ENCODE assay signal across 1 cellular context in the genomic region with DNA sequence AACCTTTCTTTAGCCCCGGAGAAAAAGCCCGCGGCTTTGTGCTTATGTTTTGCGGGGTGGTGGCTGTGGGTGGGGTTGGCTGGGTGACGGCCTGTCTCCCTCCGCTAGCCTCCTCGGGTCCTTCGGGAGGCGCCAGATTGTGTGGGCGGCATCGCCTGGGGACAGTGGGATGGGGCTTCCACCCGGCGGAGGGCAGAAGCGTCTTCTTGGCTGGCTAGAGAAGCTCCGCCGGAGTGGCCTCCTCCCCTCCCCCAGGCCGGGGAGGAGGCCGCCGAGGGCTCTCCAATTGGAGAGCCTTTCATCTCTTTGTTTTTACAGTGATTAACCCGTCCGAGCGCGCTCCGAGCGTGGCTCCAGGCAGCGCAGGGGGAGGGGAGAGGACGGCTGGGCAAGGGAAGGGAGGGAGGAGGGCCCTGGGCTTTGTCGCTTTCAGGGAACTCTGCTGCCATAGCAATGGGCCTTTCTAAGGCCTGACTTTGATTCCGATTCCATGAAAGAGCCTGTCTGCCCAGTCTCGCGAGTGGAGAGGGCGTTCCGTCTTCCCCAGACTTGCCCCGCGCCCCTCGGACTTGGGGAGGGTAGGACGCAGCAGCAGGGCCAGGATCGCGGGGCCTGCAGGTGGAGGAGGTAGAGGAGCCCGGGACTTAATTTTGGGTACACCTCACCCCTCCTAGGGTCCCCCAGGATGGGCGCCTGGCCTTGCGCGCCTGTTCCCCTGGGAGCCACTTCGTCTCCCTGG.
A peak's percentile ranks its signal among the peaks of the same experiment; 100 is the strongest.
TF ChIP-seq lines count a peak whose summit lies in the region.

No MANE protein-coding gene starts in this region.

TF ChIP-seq in HEK293, 187 proteins besides CTCF, POLR2A, EP300 and RAD21 (continued from another document):
- TF ChIP-seq, protein P1, sequence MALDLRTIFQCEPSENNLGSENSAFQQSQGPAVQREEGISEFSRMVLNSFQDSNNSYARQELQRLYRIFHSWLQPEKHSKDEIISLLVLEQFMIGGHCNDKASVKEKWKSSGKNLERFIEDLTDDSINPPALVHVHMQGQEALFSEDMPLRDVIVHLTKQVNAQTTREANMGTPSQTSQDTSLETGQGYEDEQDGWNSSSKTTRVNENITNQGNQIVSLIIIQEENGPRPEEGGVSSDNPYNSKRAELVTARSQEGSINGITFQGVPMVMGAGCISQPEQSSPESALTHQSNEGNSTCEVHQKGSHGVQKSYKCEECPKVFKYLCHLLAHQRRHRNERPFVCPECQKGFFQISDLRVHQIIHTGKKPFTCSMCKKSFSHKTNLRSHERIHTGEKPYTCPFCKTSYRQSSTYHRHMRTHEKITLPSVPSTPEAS (tag by site-specific recombination; IDR thresholded peaks at IDR 0.05) = no peak
- TF ChIP-seq TCF7L2 (IDR thresholded peaks at IDR 0.05; ENCODE audit: borderline replicate concordance, low read depth, low read length) (peak; percentile 99), ZNF561 (tag by site-specific recombination; IDR thresholded peaks at IDR 0.05; ENCODE audit: borderline replicate concordance) (peak; percentile 88; the same call in 1 of the 2 replicates), ZNF433 (tag by site-specific recombination; IDR thresholded peaks at IDR 0.05; ENCODE audit: low read depth) (no peak), ZSCAN23 (tag by site-specific recombination; IDR thresholded peaks at IDR 0.05) (0 out of 2 replicates have a peak, but pooled peaks have one; percentile 48), ZFP41 (tag by site-specific recombination; IDR thresholded peaks at IDR 0.05; ENCODE audit: borderline replicate concordance) (no peak), ZNF184 (tag by site-specific recombination; IDR thresholded peaks at IDR 0.05) (no peak), ZNF514 (tag by site-specific recombination; IDR thresholded peaks at IDR 0.05) (no peak), GLIS2 (tag by site-specific recombination; IDR thresholded peaks at IDR 0.05) (peak; percentile 86), ZFP3 (tag by site-specific recombination; IDR thresholded peaks at IDR 0.05; ENCODE audit: low read depth) (no peak), ZBTB48 (tag by site-specific recombination; IDR thresholded peaks at IDR 0.05) (no peak; the same call in 1 of the 2 replicates), ZEB2 (tag by site-specific recombination; IDR thresholded peaks at IDR 0.05) (peak; percentile 77), ZNF560 (tag by site-specific recombination; IDR thresholded peaks at IDR 0.05; ENCODE audit: borderline replicate concordance) (no peak), ZNF366 (tag by site-specific recombination; conservative IDR thresholded peaks at IDR 0.05) (peak; percentile 43; the same call in 1 of the 2 replicates), IKZF3 (tag by site-specific recombination; IDR thresholded peaks at IDR 0.05) (peak; percentile 76), YY2 (tag by site-specific recombination; IDR thresholded peaks at IDR 0.05) (no peak)
- TF ChIP-seq, protein P2, sequence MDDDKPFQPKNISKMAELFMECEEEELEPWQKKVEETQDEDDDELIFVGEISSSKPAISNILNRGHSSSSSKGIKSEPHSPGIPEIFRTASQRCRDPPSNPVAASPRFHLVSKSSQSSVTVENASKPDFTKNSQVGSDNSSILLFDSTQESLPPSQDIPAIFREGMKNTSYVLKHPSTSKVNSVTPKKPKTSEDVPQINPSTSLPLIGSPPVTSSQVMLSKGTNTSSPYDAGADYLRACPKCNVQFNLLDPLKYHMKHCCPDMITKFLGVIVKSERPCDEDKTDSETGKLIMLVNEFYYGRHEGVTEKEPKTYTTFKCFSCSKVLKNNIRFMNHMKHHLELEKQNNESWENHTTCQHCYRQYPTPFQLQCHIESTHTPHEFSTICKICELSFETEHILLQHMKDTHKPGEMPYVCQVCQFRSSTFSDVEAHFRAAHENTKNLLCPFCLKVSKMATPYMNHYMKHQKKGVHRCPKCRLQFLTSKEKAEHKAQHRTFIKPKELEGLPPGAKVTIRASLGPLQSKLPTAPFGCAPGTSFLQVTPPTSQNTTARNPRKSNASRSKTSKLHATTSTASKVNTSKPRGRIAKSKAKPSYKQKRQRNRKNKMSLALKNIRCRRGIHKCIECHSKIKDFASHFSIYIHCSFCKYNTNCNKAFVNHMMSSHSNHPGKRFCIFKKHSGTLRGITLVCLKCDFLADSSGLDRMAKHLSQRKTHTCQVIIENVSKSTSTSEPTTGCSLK (tag by site-specific recombination; IDR thresholded peaks at IDR 0.05) = no peak
- TF ChIP-seq, protein P3, sequence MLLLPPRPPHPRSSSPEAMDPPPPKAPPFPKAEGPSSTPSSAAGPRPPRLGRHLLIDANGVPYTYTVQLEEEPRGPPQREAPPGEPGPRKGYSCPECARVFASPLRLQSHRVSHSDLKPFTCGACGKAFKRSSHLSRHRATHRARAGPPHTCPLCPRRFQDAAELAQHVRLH (tag by site-specific recombination; IDR thresholded peaks at IDR 0.05) = no peak
- TF ChIP-seq, protein P4, sequence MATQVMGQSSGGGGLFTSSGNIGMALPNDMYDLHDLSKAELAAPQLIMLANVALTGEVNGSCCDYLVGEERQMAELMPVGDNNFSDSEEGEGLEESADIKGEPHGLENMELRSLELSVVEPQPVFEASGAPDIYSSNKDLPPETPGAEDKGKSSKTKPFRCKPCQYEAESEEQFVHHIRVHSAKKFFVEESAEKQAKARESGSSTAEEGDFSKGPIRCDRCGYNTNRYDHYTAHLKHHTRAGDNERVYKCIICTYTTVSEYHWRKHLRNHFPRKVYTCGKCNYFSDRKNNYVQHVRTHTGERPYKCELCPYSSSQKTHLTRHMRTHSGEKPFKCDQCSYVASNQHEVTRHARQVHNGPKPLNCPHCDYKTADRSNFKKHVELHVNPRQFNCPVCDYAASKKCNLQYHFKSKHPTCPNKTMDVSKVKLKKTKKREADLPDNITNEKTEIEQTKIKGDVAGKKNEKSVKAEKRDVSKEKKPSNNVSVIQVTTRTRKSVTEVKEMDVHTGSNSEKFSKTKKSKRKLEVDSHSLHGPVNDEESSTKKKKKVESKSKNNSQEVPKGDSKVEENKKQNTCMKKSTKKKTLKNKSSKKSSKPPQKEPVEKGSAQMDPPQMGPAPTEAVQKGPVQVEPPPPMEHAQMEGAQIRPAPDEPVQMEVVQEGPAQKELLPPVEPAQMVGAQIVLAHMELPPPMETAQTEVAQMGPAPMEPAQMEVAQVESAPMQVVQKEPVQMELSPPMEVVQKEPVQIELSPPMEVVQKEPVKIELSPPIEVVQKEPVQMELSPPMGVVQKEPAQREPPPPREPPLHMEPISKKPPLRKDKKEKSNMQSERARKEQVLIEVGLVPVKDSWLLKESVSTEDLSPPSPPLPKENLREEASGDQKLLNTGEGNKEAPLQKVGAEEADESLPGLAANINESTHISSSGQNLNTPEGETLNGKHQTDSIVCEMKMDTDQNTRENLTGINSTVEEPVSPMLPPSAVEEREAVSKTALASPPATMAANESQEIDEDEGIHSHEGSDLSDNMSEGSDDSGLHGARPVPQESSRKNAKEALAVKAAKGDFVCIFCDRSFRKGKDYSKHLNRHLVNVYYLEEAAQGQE (tag by site-specific recombination; IDR thresholded peaks at IDR 0.05) = no peak; the same call in 1 of the 2 replicates
- TF ChIP-seq, protein P5, sequence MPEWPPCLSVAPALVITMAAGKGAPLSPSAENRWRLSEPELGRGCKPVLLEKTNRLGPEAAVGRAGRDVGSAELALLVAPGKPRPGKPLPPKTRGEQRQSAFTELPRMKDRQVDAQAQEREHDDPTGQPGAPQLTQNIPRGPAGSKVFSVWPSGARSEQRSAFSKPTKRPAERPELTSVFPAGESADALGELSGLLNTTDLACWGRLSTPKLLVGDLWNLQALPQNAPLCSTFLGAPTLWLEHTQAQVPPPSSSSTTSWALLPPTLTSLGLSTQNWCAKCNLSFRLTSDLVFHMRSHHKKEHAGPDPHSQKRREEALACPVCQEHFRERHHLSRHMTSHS (tag by site-specific recombination; IDR thresholded peaks at IDR 0.05) = no peak
